ENCODE assay signal across 7 cellular contexts in genomic region chr16:2602175-2602574, GRCh38.
DNase-seq lines count a peak whose midpoint lies in the region; ATAC-seq and TF ChIP-seq lines count a peak whose summit lies in the region.
"Not testable (repeated sequence)": the region's sequence is repeated elsewhere in the genome, so short reads cannot be mapped to it uniquely, and the experiment has no call there.

No MANE protein-coding gene starts in this region.

- ATAC-seq in WTC11; memory B cell (ENCODE audit: low read depth); stimulated activated naive CD8-positive, alpha-beta T cell treated with anti-CD3 and anti-CD28 coated beads, Interleukin-15, amount 100 ng/mL, for 72 hours: not testable (repeated sequence)
- peak; percentile 34 to 46 for ATAC-seq in activated T-cell treated with anti-CD3 and anti-CD28 coated beads, Interleukin-2, amount 50 U/mL, for 72 hours (replicated peaks in 1 of 2)
- ATAC-seq in activated naive CD8-positive, alpha-beta T cell treated with anti-CD3 and anti-CD28 coated beads, Interleukin-2, amount 50 U/mL, for 24 hours: peak; percentile 55

- H3K27me3 ChIP-seq in GM23248 (replicated peaks; ENCODE audit: insufficient read depth): not testable (repeated sequence)

- H3K27ac Mint-ChIP-seq in WTC11; memory B cell; neural crest cell (ENCODE audit: unreplicated experiment); stimulated activated naive CD8-positive, alpha-beta T cell treated with anti-CD3 and anti-CD28 coated beads, Interleukin-15, amount 100 ng/mL, for 72 hours: not testable (repeated sequence)
- peak overlapping the region; percentile 75 for H3K27ac Mint-ChIP-seq in activated T-cell treated with anti-CD3 and anti-CD28 coated beads, Interleukin-2, amount 50 U/mL, for 72 hours
- peak overlapping the region; percentile 89 for H3K27ac Mint-ChIP-seq in activated naive CD8-positive, alpha-beta T cell treated with anti-CD3 and anti-CD28 coated beads, Interleukin-2, amount 50 U/mL, for 24 hours

- H3K4me1 Mint-ChIP-seq in WTC11, memory B cell, neural crest cell: not testable (repeated sequence)
- peaks cover 24% of the 10 kb centered on the region for H3K4me1 Mint-ChIP-seq in activated T-cell treated with anti-CD3 and anti-CD28 coated beads, Interleukin-2, amount 50 U/mL, for 72 hours (ENCODE audit: low read depth)
- peaks cover 27% of the 10 kb centered on the region for H3K4me1 Mint-ChIP-seq in activated naive CD8-positive, alpha-beta T cell treated with anti-CD3 and anti-CD28 coated beads, Interleukin-2, amount 50 U/mL, for 24 hours
- H3K4me1 Mint-ChIP-seq in stimulated activated naive CD8-positive, alpha-beta T cell treated with anti-CD3 and anti-CD28 coated beads, Interleukin-15, amount 100 ng/mL, for 72 hours: peaks cover 21% of the 10 kb centered on the region

- not testable (repeated sequence) for TF ChIP-seq CTCF in WTC11 (IDR thresholded peaks at IDR 0.05); neural crest cell (conservative IDR thresholded peaks at IDR 0.05)

- not testable (repeated sequence) for H3K9me2 ChIP-seq in GM23248 (ENCODE audit: insufficient read depth)

- in situ Hi-C loops in GM23248 (cut with MboI): not testable (repeated sequence)

- H3K27me3 Mint-ChIP-seq in WTC11 (ENCODE audit: low read depth); activated T-cell treated with anti-CD3 and anti-CD28 coated beads, Interleukin-2, amount 50 U/mL, for 72 hours (ENCODE audit: low read depth); activated naive CD8-positive, alpha-beta T cell treated with anti-CD3 and anti-CD28 coated beads, Interleukin-2, amount 50 U/mL, for 24 hours; memory B cell; neural crest cell (ENCODE audit: low read depth); stimulated activated naive CD8-positive, alpha-beta T cell treated with anti-CD3 and anti-CD28 coated beads, Interleukin-15, amount 100 ng/mL, for 72 hours: not testable (repeated sequence)

- CTCF ChIA-PET in WTC11 (lab: Charles Lee): not testable (repeated sequence)

- H2AFZ ChIP-seq in GM23248: not testable (repeated sequence)

- H3K36me3 Mint-ChIP-seq in WTC11; activated T-cell treated with anti-CD3 and anti-CD28 coated beads, Interleukin-2, amount 50 U/mL, for 72 hours (ENCODE audit: insufficient read depth in 2 of 2); memory B cell; neural crest cell (ENCODE audit: low read depth): not testable (repeated sequence)
- H3K36me3 Mint-ChIP-seq in activated naive CD8-positive, alpha-beta T cell treated with anti-CD3 and anti-CD28 coated beads, Interleukin-2, amount 50 U/mL, for 24 hours (ENCODE audit: low read depth): peaks cover 22% of the 10 kb centered on the region

- peaks cover 19% of the 10 kb centered on the region for H3F3A ChIP-seq in GM23248 (ENCODE audit: insufficient read depth)

- 89 to 93% methylated on average over 7 of the region's 7 CpGs for WGBS in GM23248 (ENCODE audit: low coverage in 1 of 2, low lambda C conversion rate in 2 of 2, missing lambda C conversion rate in 2 of 2), 2 experiments

- peaks cover 13% of the 10 kb centered on the region for H3K4me1 ChIP-seq in GM23248 (ENCODE audit: insufficient read depth)

- POLR2A ChIA-PET in WTC11 (lab: Charles Lee): not testable (repeated sequence)

- not testable (repeated sequence) for DNase-seq in GM23248; WTC11 (ENCODE audit: low spot score); activated T-cell treated with anti-CD3 and anti-CD28 coated beads, Interleukin-2, amount 50 U/mL, for 72 hours; activated naive CD8-positive, alpha-beta T cell treated with anti-CD3 and anti-CD28 coated beads, Interleukin-2, amount 50 U/mL, for 24 hours; memory B cell (ENCODE audit: low spot score in 2 of 2); neural crest cell (ENCODE audit: low read depth, low spot score); stimulated activated naive CD8-positive, alpha-beta T cell treated with anti-CD3 and anti-CD28 coated beads, Interleukin-15, amount 100 ng/mL, for 72 hours

- 0 out of 2 replicates have a peak overlapping the region, but pooled peaks have one; percentile 95 for H3K9ac ChIP-seq in GM23248

- H3K9me3 ChIP-seq in GM23248 (ENCODE audit: low read depth): not testable (repeated sequence)

- H3K27ac ChIP-seq in GM23248: peak overlapping the region; percentile 83

- H3K36me3 ChIP-seq in GM23248 (ENCODE audit: low read depth): not testable (repeated sequence)

- H3K79me2 ChIP-seq in GM23248 (ENCODE audit: insufficient read depth): peaks cover 20% of the 10 kb centered on the region

- not testable (repeated sequence) for H3K4me2 ChIP-seq in GM23248 (ENCODE audit: unreplicated experiment)

- H3K4me3 ChIP-seq in GM23248: not testable (repeated sequence)

- not testable (repeated sequence) for H3K9me3 Mint-ChIP-seq in WTC11; activated T-cell treated with anti-CD3 and anti-CD28 coated beads, Interleukin-2, amount 50 U/mL, for 72 hours; activated naive CD8-positive, alpha-beta T cell treated with anti-CD3 and anti-CD28 coated beads, Interleukin-2, amount 50 U/mL, for 24 hours; memory B cell; neural crest cell; stimulated activated naive CD8-positive, alpha-beta T cell treated with anti-CD3 and anti-CD28 coated beads, Interleukin-15, amount 100 ng/mL, for 72 hours

- not testable (repeated sequence) for H4K20me1 ChIP-seq in GM23248 (ENCODE audit: insufficient read depth)

- H3K4me3 Mint-ChIP-seq in WTC11: peak overlapping the region; percentile 25; the same call in 1 of the 2 replicates
- peak overlapping the region; percentile 24 to 63 for H3K4me3 Mint-ChIP-seq in activated T-cell treated with anti-CD3 and anti-CD28 coated beads, Interleukin-2, amount 50 U/mL, for 72 hours
- H3K4me3 Mint-ChIP-seq in activated naive CD8-positive, alpha-beta T cell treated with anti-CD3 and anti-CD28 coated beads, Interleukin-2, amount 50 U/mL, for 24 hours: peak overlapping the region; percentile 26
- peak overlapping the region; percentile 8 for H3K4me3 Mint-ChIP-seq in memory B cell
- H3K4me3 Mint-ChIP-seq in neural crest cell: peak overlapping the region; percentile 56
- peak overlapping the region; percentile 26 to 35 for H3K4me3 Mint-ChIP-seq in stimulated activated naive CD8-positive, alpha-beta T cell treated with anti-CD3 and anti-CD28 coated beads, Interleukin-15, amount 100 ng/mL, for 72 hours
